Comparison of ENCODE assay signal across 21 cellular contexts in genomic region chr13:84360843-84361242, GRCh38.
"Had no signal": no experiment of that assay in that cellular context is flagged by ENCODE, and none has a peak within 500 bp of the region (broad histone marks: within the 10 kb centered on the region; RNA-seq: fewer than 3 reads in every experiment).

No MANE protein-coding gene starts in this region.

- H3K4me1 ChIP-seq: esophagus squamous epithelium, gastrocnemius medialis, heart right ventricle, left lung, lower lobe of right lung had no signal

- H3K9me3 Mint-ChIP-seq: effector memory CD8-positive, alpha-beta T cell; endodermal cell; mesothelial cell of epicardium had no signal

- H3K27me3 Mint-ChIP-seq: dendritic cell treated with granulocyte-macrophage colony-stimulating factor and Interleukin-4, amounts not matched to agents 40 ng/mL and 50 ng/mL, for 4 days; effector memory CD8-positive, alpha-beta T cell; naive B cell had no signal

- H3K9me3 ChIP-seq: esophagus squamous epithelium, gastrocnemius medialis, heart right ventricle, left lung, lower lobe of right lung had no signal

- ATAC-seq: effector memory CD8-positive, alpha-beta T cell; gastrocnemius medialis; heart right ventricle; left cardiac atrium; left lung; left ventricle myocardium superior; lower lobe of right lung; mucosa of descending colon had no signal

- H3K27me3 ChIP-seq: esophagus squamous epithelium, gastrocnemius medialis, heart right ventricle, left lung had no signal

- H3K36me3 ChIP-seq: esophagus squamous epithelium, gastrocnemius medialis, heart right ventricle, left lung, lower lobe of right lung had no signal

- H3K4me3 Mint-ChIP-seq: dendritic cell treated with granulocyte-macrophage colony-stimulating factor and Interleukin-4, amounts not matched to agents 40 ng/mL and 50 ng/mL, for 4 days; effector memory CD8-positive, alpha-beta T cell; endodermal cell; mesothelial cell of epicardium; naive B cell had no signal

- H3K4me1 Mint-ChIP-seq: endodermal cell, naive B cell had no signal

- H3K36me3 Mint-ChIP-seq: mesothelial cell of epicardium, naive B cell had no signal

- H3K4me3 ChIP-seq: esophagus squamous epithelium, gastrocnemius medialis, heart right ventricle, left lung, lower lobe of right lung, mucosa of descending colon had no signal

- H3K27ac Mint-ChIP-seq: dendritic cell treated with granulocyte-macrophage colony-stimulating factor and Interleukin-4, amounts not matched to agents 40 ng/mL and 50 ng/mL, for 4 days; effector memory CD8-positive, alpha-beta T cell; endodermal cell; mesothelial cell of epicardium; naive B cell had no signal

- H3K27ac ChIP-seq: gastrocnemius medialis, heart right ventricle, left lung, lower lobe of right lung had no signal

- DNase-seq: cortex of kidney; effector CD8-positive, alpha-beta T cell; effector memory CD8-positive, alpha-beta T cell; endodermal cell; esophagus squamous epithelium; foreskin fibroblast; foreskin melanocyte; gastrocnemius medialis; glutamatergic neuron; head of caudate nucleus; heart right ventricle; hippocampal formation; left cardiac atrium; left lung; left ventricle myocardium superior; lower lobe of right lung; mesenchymal stem cell; mucosa of descending colon; naive B cell had no signal
